In the genomic region with DNA sequence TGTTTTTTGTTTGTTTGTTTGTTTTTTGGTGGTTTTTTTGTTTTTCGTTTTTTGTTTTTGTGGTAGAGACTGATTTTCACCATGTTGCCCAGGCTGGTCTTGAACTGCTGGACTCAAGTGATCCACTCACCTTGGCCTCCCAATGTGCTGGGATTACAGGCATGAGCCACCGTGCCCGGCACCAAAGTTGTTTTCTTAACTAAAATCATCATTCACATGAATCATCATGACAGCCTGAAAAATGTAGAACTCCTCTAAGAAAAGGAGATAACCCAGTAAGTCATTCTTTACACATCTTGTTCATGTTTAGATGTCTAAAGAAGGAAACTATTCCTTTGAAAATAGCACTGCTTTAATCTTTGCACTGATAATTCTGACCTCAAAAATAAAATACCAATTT, we compare ENCODE assay signal across 33 cellular contexts. TPM values are rescaled to one million over a fixed set of nuclear protein-coding genes. Genes with fewer than 3 reads are reported as not detected.
DNase-seq lines count a peak whose midpoint lies in the region; ATAC-seq, FAIRE-seq and TF ChIP-seq lines count a peak whose summit lies in the region.
"Had no signal": no experiment of that assay in that cellular context is flagged by ENCODE, and none has a peak within 500 bp of the region (broad histone marks: within the 10 kb centered on the region; RNA-seq: fewer than 3 reads in every experiment).

No MANE protein-coding gene starts in this region.

- H3K4me1 Mint-ChIP-seq in astrocyte (ENCODE audit: low read depth, unreplicated experiment): no peaks in the 10 kb centered on the region
- H3K4me1 Mint-ChIP-seq: activated CD4-positive, alpha-beta T cell treated with anti-CD3 and anti-CD28 coated beads, Interleukin-2, amount 10 ng/mL, durations not matched to agents 24 days and 14 days; stimulated activated effector memory CD8-positive, alpha-beta T cell treated with anti-CD3 and anti-CD28 coated beads, Interleukin-12 subunit alpha, Interleukin-12 subunit beta, amount 100 ng/mL, for 72 hours; WTC11 had no signal

- POLR2A ChIA-PET in SK-N-SH (lab: Yijun Ruan, JAX): no interaction called here

- no peak overlapping the region for H3K27ac ChIP-seq in SK-N-SH (ENCODE audit: low read depth in 2 of 2, low read length in 1 of 2)
- H3K27ac ChIP-seq in astrocyte (ENCODE audit: low read depth, low read length): no peak overlapping the region
- no peak overlapping the region for H3K27ac ChIP-seq in testis
- no peak overlapping the region for H3K27ac ChIP-seq in prostate gland
- H3K27ac ChIP-seq: 22Rv1, C4-2B, heart right ventricle, lower lobe of right lung, neutrophil, SJCRH30 had no signal

- no peak for ATAC-seq in SK-N-SH treated with all-trans-retinoic acid at 6 μM for 48 hours
- ATAC-seq: effector memory CD8-positive, alpha-beta T cell; GM23338; heart right ventricle; lower lobe of right lung; naive thymus-derived CD4-positive, alpha-beta T cell; stimulated activated effector memory CD8-positive, alpha-beta T cell treated with anti-CD3 and anti-CD28 coated beads, Interleukin-12 subunit alpha, Interleukin-12 subunit beta, amount 100 ng/mL, for 72 hours; WTC11 had no signal

- no peak for FAIRE-seq in astrocyte (lab: Jason Lieb, UNC)
- FAIRE-seq: frontal cortex, HTR-8/SVneo had no signal

- no peak for TF ChIP-seq CTCF in SK-N-SH (IDR thresholded peaks at IDR 0.05)
- no peak for TF ChIP-seq CTCF in astrocyte (IDR thresholded peaks at IDR 0.05; ENCODE audit: insufficient read depth, low read depth, low read length)
- TF ChIP-seq CTCF in fibroblast of the aortic adventitia (IDR thresholded peaks at IDR 0.05; ENCODE audit: insufficient read depth, low read length): no peak
- no peak for TF ChIP-seq CTCF in testis (IDR thresholded peaks at IDR 0.05)
- TF ChIP-seq CTCF in prostate gland (IDR thresholded peaks at IDR 0.05): no peak

- TF ChIP-seq RAD21 in SK-N-SH (IDR thresholded peaks at IDR 0.05; ENCODE audit: low read length): no peak

- 88% methylated on average over 3 of the region's 3 CpGs for WGBS in SK-N-SH (ENCODE audit: low lambda C conversion rate)
- WGBS in testis, 2 donors: 72 to 87% methylated on average over 3 of the region's 3 CpGs
- 89% methylated on average over 3 of the region's 3 CpGs for WGBS in prostate gland

- H3K79me2 ChIP-seq in SK-N-SH (ENCODE audit: insufficient read depth) (no peaks in the 10 kb centered on the region; the same call in 1 of the 2 replicates), astrocyte (ENCODE audit: insufficient read depth, low read length) (peaks cover 2% of the 10 kb centered on the region)

- no peaks in the 10 kb centered on the region for H3F3A ChIP-seq in SK-N-SH (replicated peaks; ENCODE audit: insufficient read depth)

- DNase-seq in SK-N-SH: no peak
- peak; percentile 76 for DNase-seq in astrocyte (ENCODE audit: low read depth)
- DNase-seq in fibroblast of the aortic adventitia (ENCODE audit: low read depth): peak; percentile 83
- DNase-seq in hippocampal formation (lab: John Stamatoyannopoulos, UW): no peak
- no peak for DNase-seq in occipital lobe (lab: John Stamatoyannopoulos, UW)
- no peak for DNase-seq in testis
- no peak for DNase-seq in prostate gland (ENCODE audit: low spot score)
- DNase-seq: activated CD4-positive, alpha-beta T cell treated with anti-CD3 and anti-CD28 coated beads, Interleukin-2, amount 10 ng/mL, durations not matched to agents 24 days and 14 days; anterior cingulate cortex; Caco-2; central memory CD4-positive, alpha-beta T cell; effector memory CD8-positive, alpha-beta T cell; erythroblast; heart right ventricle; KBM-7; lower lobe of right lung; MM.1S; naive thymus-derived CD4-positive, alpha-beta T cell; NCI-H446; NCI-H774; SJCRH30; T1000; trophoblast cell had no signal

- no peaks in the 10 kb centered on the region for H3K9me2 ChIP-seq in SK-N-SH

- H3K9me3 ChIP-seq in SK-N-SH: no peaks in the 10 kb centered on the region
- H3K9me3 ChIP-seq in astrocyte (ENCODE audit: insufficient read depth, low read depth, low read length): no peaks in the 10 kb centered on the region
- H3K9me3 ChIP-seq in testis: no peaks in the 10 kb centered on the region
- no peaks in the 10 kb centered on the region for H3K9me3 ChIP-seq in prostate gland
- H3K9me3 ChIP-seq: Caco-2, lower lobe of right lung, neutrophil had no signal

- H3K4me3 Mint-ChIP-seq in astrocyte (ENCODE audit: unreplicated experiment): no peak overlapping the region
- H3K4me3 Mint-ChIP-seq: activated CD4-positive, alpha-beta T cell treated with anti-CD3 and anti-CD28 coated beads, Interleukin-2, amount 10 ng/mL, durations not matched to agents 24 days and 14 days; activated naive CD4-positive, alpha-beta T cell treated with anti-CD3 and anti-CD28 coated beads, Interleukin-2, amount 50 U/mL, for 24 hours; effector memory CD8-positive, alpha-beta T cell; GM23338; naive thymus-derived CD4-positive, alpha-beta T cell; stimulated activated effector memory CD8-positive, alpha-beta T cell treated with anti-CD3 and anti-CD28 coated beads, Interleukin-12 subunit alpha, Interleukin-12 subunit beta, amount 100 ng/mL, for 72 hours; WTC11 had no signal

- no peak overlapping the region for H3K4me3 ChIP-seq in SK-N-SH (ENCODE audit: low read depth in 2 of 2, low read length in 1 of 2)
- H3K4me3 ChIP-seq in astrocyte (ENCODE audit: insufficient read depth, low read depth, low read length): no peak overlapping the region
- no peak overlapping the region for H3K4me3 ChIP-seq in fibroblast of the aortic adventitia (ENCODE audit: low read depth, low read length)
- no peak overlapping the region for H3K4me3 ChIP-seq in testis
- no peak overlapping the region for H3K4me3 ChIP-seq in prostate gland
- H3K4me3 ChIP-seq: GM23338, heart right ventricle, lower lobe of right lung, SJCRH30 had no signal

- intact Hi-C loops in testis (cut with DNase I; ENCODE audit: low total_unique reads): no loop called here
- intact Hi-C loops in prostate gland (cut with DNase I): no loop called here

- H3K36me3 Mint-ChIP-seq in astrocyte (ENCODE audit: low read depth, unreplicated experiment): peaks cover 2% of the 10 kb centered on the region
- H3K36me3 Mint-ChIP-seq: stimulated activated effector memory CD8-positive, alpha-beta T cell treated with anti-CD3 and anti-CD28 coated beads, Interleukin-12 subunit alpha, Interleukin-12 subunit beta, amount 100 ng/mL, for 72 hours had no signal

- H2AFZ ChIP-seq in SK-N-SH (ENCODE audit: low read depth): no peak overlapping the region
- no peak overlapping the region for H2AFZ ChIP-seq in astrocyte (ENCODE audit: low read depth, low read length)
- H2AFZ ChIP-seq: GM23338 had no signal

- H3K4me1 ChIP-seq in SK-N-SH (ENCODE audit: control insufficient read depth in 1 of 2, insufficient read depth in 2 of 2, low read depth in 1 of 2, low read length in 1 of 2) (no peaks in the 10 kb centered on the region), astrocyte (ENCODE audit: insufficient read depth, low read length) (no peaks in the 10 kb centered on the region), testis (no peaks in the 10 kb centered on the region), prostate gland (replicated peaks) (no peaks in the 10 kb centered on the region)
- H3K4me1 ChIP-seq: Caco-2, heart right ventricle, lower lobe of right lung had no signal

- CTCF ChIA-PET in SK-N-SH (lab: Yijun Ruan, JAX): no interaction called here

- no peaks in the 10 kb centered on the region for H4K20me1 ChIP-seq in SK-N-SH (ENCODE audit: insufficient read depth)
- no peaks in the 10 kb centered on the region for H4K20me1 ChIP-seq in astrocyte (ENCODE audit: insufficient read depth, low read length)

- no peak for TF ChIP-seq POLR2A in testis (IDR thresholded peaks at IDR 0.05)
- no peak for TF ChIP-seq POLR2A in prostate gland (IDR thresholded peaks at IDR 0.05)

- TF ChIP-seq EP300 in SK-N-SH (IDR thresholded peaks at IDR 0.05; ENCODE audit: borderline replicate concordance in 1 of 2, low read depth in 1 of 2, low read length in 1 of 2): no peak

- H3K36me3 ChIP-seq in SK-N-SH (replicated peaks in 1 of 2; ENCODE audit: control insufficient read depth in 1 of 2, insufficient read depth in 2 of 2, low read length in 1 of 2): peaks cover 0 to 3% of the 10 kb centered on the region in 2 experiments
- no peaks in the 10 kb centered on the region for H3K36me3 ChIP-seq in astrocyte (ENCODE audit: insufficient read depth, low read length)
- no peaks in the 10 kb centered on the region for H3K36me3 ChIP-seq in testis (ENCODE audit: low read depth, missing control alignments)
- H3K36me3 ChIP-seq in prostate gland: no peaks in the 10 kb centered on the region
- H3K36me3 ChIP-seq: lower lobe of right lung, neutrophil, SJCRH30 had no signal

- H3K27ac Mint-ChIP-seq in astrocyte (ENCODE audit: unreplicated experiment): no peak overlapping the region
- H3K27ac Mint-ChIP-seq: activated CD4-positive, alpha-beta T cell treated with anti-CD3 and anti-CD28 coated beads, Interleukin-2, amount 10 ng/mL, durations not matched to agents 24 days and 14 days; activated naive CD4-positive, alpha-beta T cell treated with anti-CD3 and anti-CD28 coated beads, Interleukin-2, amount 50 U/mL, for 24 hours; effector memory CD8-positive, alpha-beta T cell; GM23338; naive thymus-derived CD4-positive, alpha-beta T cell; stimulated activated effector memory CD8-positive, alpha-beta T cell treated with anti-CD3 and anti-CD28 coated beads, Interleukin-12 subunit alpha, Interleukin-12 subunit beta, amount 100 ng/mL, for 72 hours; WTC11 had no signal

- no peak overlapping the region for H3K4me2 ChIP-seq in SK-N-SH
- H3K4me2 ChIP-seq in astrocyte (ENCODE audit: low read length): no peak overlapping the region
- H3K4me2 ChIP-seq: GM23338 had no signal

- H3K9ac ChIP-seq in SK-N-SH (no peak overlapping the region), astrocyte (ENCODE audit: low read length) (no peak overlapping the region)

- H3K27me3 Mint-ChIP-seq in astrocyte (ENCODE audit: low read depth, unreplicated experiment): no peaks in the 10 kb centered on the region
- H3K27me3 Mint-ChIP-seq: activated CD4-positive, alpha-beta T cell treated with anti-CD3 and anti-CD28 coated beads, Interleukin-2, amount 10 ng/mL, durations not matched to agents 24 days and 14 days; activated naive CD4-positive, alpha-beta T cell treated with anti-CD3 and anti-CD28 coated beads, Interleukin-2, amount 50 U/mL, for 24 hours; effector memory CD8-positive, alpha-beta T cell; naive thymus-derived CD4-positive, alpha-beta T cell had no signal

- H3K9me3 Mint-ChIP-seq in astrocyte (ENCODE audit: unreplicated experiment): peaks cover under 1% of the 10 kb centered on the region

- H3K27me3 ChIP-seq in SK-N-SH (ENCODE audit: insufficient read depth): no peaks in the 10 kb centered on the region
- H3K27me3 ChIP-seq in astrocyte (ENCODE audit: insufficient read depth, low read length): no peaks in the 10 kb centered on the region
- H3K27me3 ChIP-seq in testis: no peaks in the 10 kb centered on the region
- no peaks in the 10 kb centered on the region for H3K27me3 ChIP-seq in prostate gland (replicated peaks; ENCODE audit: insufficient read depth)
- H3K27me3 ChIP-seq: heart right ventricle, neutrophil, SJCRH30 had no signal

RNA-seq across cellular contexts. Expression of a gene that starts 37.5 kb away (rescaled TPM):
- polyA plus RNA-seq in SK-N-SH (2012; rRNA removed): 4.4 and 5.9 TPM in 2 replicates
- polyA plus RNA-seq in SK-N-SH (2012; cell fraction: cytosol; rRNA removed): 3.3 and 4.1 TPM in 2 replicates
- polyA plus RNA-seq in SK-N-SH (2012; cell fraction: nucleus; rRNA removed): 6.4 and 11.0 TPM in 2 replicates
- 4.1 and 4.8 TPM in 2 replicates for total RNA-seq in astrocyte
- total RNA-seq in fibroblast of the aortic adventitia (ENCODE audit: low replicate concordance): 6.4 and 8.4 TPM in 2 replicates
- 12.2 TPM for total RNA-seq in occipital lobe
- total RNA-seq in testis: 10 to 100 TPM; 50.6 to 71.8 TPM
- 21.8 TPM for polyA plus RNA-seq in testis (ENCODE audit: insufficient read depth, low read depth, low replicate concordance)
- 10 to 100 TPM in 1 of 2 donors, 1 to 10 TPM in 1; 4.9 to 43.1 TPM for total RNA-seq in prostate gland

Comparison
In these comparisons a context has a peak if more than half of its experiments do, and no peak if none do; other contexts are left out.
1. DNase-seq: peak in astrocyte (single experiment) and fibroblast of the aortic adventitia (single experiment); none in SK-N-SH (single experiment), hippocampal formation (0 of 2), occipital lobe (single experiment), testis (single experiment) and prostate gland (single experiment).